In genomic region chrX:104156630-104157529, GRCh38 we compare ENCODE assay signal across 8 cellular contexts. TPM values are rescaled to one million over a fixed set of nuclear protein-coding genes. Genes with fewer than 3 reads are reported as not detected.
DNase-seq lines count a peak whose midpoint lies in the region; ATAC-seq and TF ChIP-seq lines count a peak whose summit lies in the region.

Gene SLC25A53, minus strand, starts transcription at chrX:104157009. Its CDS starts 51,752 bp downstream, at chrX:104105257.

- peak within 1 kb of the TSS; percentile 60 for H3K9ac ChIP-seq in rectal smooth muscle tissue (ENCODE audit: low read length)

- H3K4me1 ChIP-seq in right cardiac atrium (ENCODE audit: control insufficient read depth, insufficient read depth, low read length) = no peaks in the 10 kb centered on the region
- H3K4me1 ChIP-seq in rectal smooth muscle tissue (ENCODE audit: control insufficient read depth, insufficient read depth, low read length) = no peaks in the 10 kb centered on the region
- H3K4me1 ChIP-seq in vagina = peaks cover 7% of the 10 kb centered on the region

- H3K4me1 Mint-ChIP-seq in T-helper 1 cell treated with Interleukin-12 subunit alpha and Interleukin-12 subunit beta and Interleukin-4 antibody, amounts not matched to agents 30 μg/mL and 1 μg/mL, for 36 hours (ENCODE audit: low read depth) = peaks cover 8% of the 10 kb centered on the region

- TF ChIP-seq POLR2A in vagina (IDR thresholded peaks at IDR 0.05) = peak in 1 of 2 donors; percentile 50

- intact Hi-C loops in right cardiac atrium (cut with DNase I) (no loop called here), vagina (cut with DNase I) (no loop called here)

- peak within 1 kb of the TSS; percentile 99 for H3K4me3 Mint-ChIP-seq in T-helper 1 cell treated with Interleukin-12 subunit alpha and Interleukin-12 subunit beta and Interleukin-4 antibody, amounts not matched to agents 30 μg/mL and 1 μg/mL, for 36 hours

- no peaks in the 10 kb centered on the region for H3K27me3 Mint-ChIP-seq in T-helper 1 cell treated with Interleukin-12 subunit alpha and Interleukin-12 subunit beta and Interleukin-4 antibody, amounts not matched to agents 30 μg/mL and 1 μg/mL, for 36 hours (ENCODE audit: low read depth)

- H3K27me3 ChIP-seq in right cardiac atrium (ENCODE audit: control insufficient read depth, insufficient read depth) (no peaks in the 10 kb centered on the region), rectal smooth muscle tissue (ENCODE audit: control insufficient read depth, insufficient read depth, low read length) (no peaks in the 10 kb centered on the region), vagina (no peaks in the 10 kb centered on the region)

- H3K36me3 ChIP-seq in rectal smooth muscle tissue (ENCODE audit: control insufficient read depth, insufficient read depth, low read length) (no peaks in the 10 kb centered on the region), vagina (no peaks in the 10 kb centered on the region)

- TF ChIP-seq CTCF in GM13977 (IDR thresholded peaks at IDR 0.05; ENCODE audit: extremely low read depth, insufficient read depth, missing control alignments) (no peak), vagina (IDR thresholded peaks at IDR 0.05) (no peak)

- H3K27ac ChIP-seq in angular gyrus (ENCODE audit: low read depth, low read length) (peak within 1 kb of the TSS; percentile 91), right cardiac atrium (ENCODE audit: low read length) (peak within 1 kb of the TSS; percentile 100), rectal smooth muscle tissue (ENCODE audit: low read depth, low read length) (peak within 1 kb of the TSS; percentile 88), vagina (peak within 1 kb of the TSS; percentile 82)

- DNase-seq in GM13977 (ENCODE audit: low spot score) (peak; percentile 50), NCI-H1436 treated with DMSO at 0.1 percent for 48 hours (lab: John Stamatoyannopoulos, UW) (peak; percentile 75), right cardiac atrium (peak; percentile 75 to 89 (median 89)), vagina (ENCODE audit: extremely low spot score in 2 of 2) (no peak)

- H3K36me3 Mint-ChIP-seq in T-helper 1 cell treated with Interleukin-12 subunit alpha and Interleukin-12 subunit beta and Interleukin-4 antibody, amounts not matched to agents 30 μg/mL and 1 μg/mL, for 36 hours (ENCODE audit: low read depth) = peaks cover 5% of the 10 kb centered on the region

- in situ Hi-C loops in GM13977 (cut with MboI; ENCODE audit: low pct_unique_long_range_greater_than_20kb, low sequenced_read_pairs, unreplicated experiment) = no loop called here

- H3K27ac Mint-ChIP-seq in T-helper 1 cell treated with Interleukin-12 subunit alpha and Interleukin-12 subunit beta and Interleukin-4 antibody, amounts not matched to agents 30 μg/mL and 1 μg/mL, for 36 hours = peak within 1 kb of the TSS; percentile 100

- H3K4me3 ChIP-seq in right cardiac atrium (ENCODE audit: low read length) (peak within 1 kb of the TSS; percentile 95), rectal smooth muscle tissue (ENCODE audit: low read length) (peak within 1 kb of the TSS; percentile 72), vagina (peak within 1 kb of the TSS; percentile 51 to 53)

- no peaks in the 10 kb centered on the region for H3K9me3 ChIP-seq in right cardiac atrium (ENCODE audit: control insufficient read depth, low read length)
- no peaks in the 10 kb centered on the region for H3K9me3 ChIP-seq in vagina

- no peaks in the 10 kb centered on the region for H3K9me3 Mint-ChIP-seq in T-helper 1 cell treated with Interleukin-12 subunit alpha and Interleukin-12 subunit beta and Interleukin-4 antibody, amounts not matched to agents 30 μg/mL and 1 μg/mL, for 36 hours

- ATAC-seq in HG02852 (IDR thresholded peaks at IDR 0.05; ENCODE audit: unreplicated experiment) = peak; percentile 91
- peak; percentile 98 for ATAC-seq in right cardiac atrium

- WGBS in right cardiac atrium = under 1% methylated on average over 44 of the region's 44 CpGs

RNA-seq across cellular contexts. Expression of gene SLC25A53, which starts in this region (rescaled TPM):
- total RNA-seq in right cardiac atrium (10 to 100 TPM; 10.2 to 14.7 (median 12.8) TPM), vagina (43.0 TPM)
- 7.8 TPM for polyA plus RNA-seq in right cardiac atrium

Comparison
In these comparisons a context has a peak if more than half of its experiments do, and no peak if none do; other contexts are left out.
1. DNase-seq: peak in GM13977 (single experiment), NCI-H1436 treated with DMSO at 0.1 percent for 48 hours (single experiment) and right cardiac atrium (3 of 3); none in vagina (0 of 2).
2. Peak in every context shown above with its lines, with median percentiles within 50 percentile points of each other: H3K27ac ChIP-seq and H3K4me3 ChIP-seq.